In the genomic region with DNA sequence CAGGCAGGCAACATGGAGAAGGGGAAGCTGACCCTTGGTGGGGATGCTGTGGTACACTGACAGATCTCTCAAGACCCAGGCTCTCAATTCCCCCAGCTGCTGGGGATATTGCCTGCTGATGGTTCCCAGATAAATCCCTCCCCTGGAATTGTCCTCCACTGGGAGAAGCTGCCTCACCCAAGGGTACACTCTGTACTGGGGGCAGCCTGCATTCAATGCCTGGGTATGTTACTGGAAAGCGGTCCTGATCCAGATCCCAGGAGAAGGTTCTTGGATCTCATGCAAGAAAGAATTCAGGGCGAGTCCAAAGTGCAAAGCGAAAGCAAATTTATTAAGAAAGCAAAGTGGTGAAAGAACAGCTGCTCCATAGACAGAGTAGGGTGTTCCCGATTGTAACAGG, we compare ENCODE assay signal across 16 cellular contexts.
DNase-seq lines count a peak whose midpoint lies in the region; ATAC-seq and TF ChIP-seq lines count a peak whose summit lies in the region.
"Had no signal": no experiment of that assay in that cellular context is flagged by ENCODE, and none has a peak within 500 bp of the region (broad histone marks: within the 10 kb centered on the region; RNA-seq: fewer than 3 reads in every experiment).

No MANE protein-coding gene starts in this region.

- no peak overlapping the region for H2AFZ ChIP-seq in smooth muscle cell (ENCODE audit: low read depth)

- H3K9ac ChIP-seq in adipocyte (ENCODE audit: low read length), result no peak overlapping the region
- H3K9ac ChIP-seq in smooth muscle cell (ENCODE audit: low read depth), result no peak overlapping the region
- H3K9ac ChIP-seq: BLaER1 had no signal

- H3K36me3 ChIP-seq in heart left ventricle (no peaks in the 10 kb centered on the region), adipocyte (ENCODE audit: control insufficient read depth, insufficient read depth, low read length, severe bottlenecking) (no peaks in the 10 kb centered on the region), smooth muscle cell (ENCODE audit: low read depth) (no peaks in the 10 kb centered on the region)
- H3K36me3 ChIP-seq: BLaER1 had no signal

- H3K27ac ChIP-seq in heart left ventricle, result peak overlapping the region in 3 of 12 donors; percentile 14 to 51 (median 41)
- no peak overlapping the region for H3K27ac ChIP-seq in smooth muscle cell (ENCODE audit: low read depth)
- H3K27ac ChIP-seq: 22Rv1, A549, BLaER1, HL-60 had no signal

- no peak for TF ChIP-seq CTCF in heart left ventricle (IDR thresholded peaks at IDR 0.05)
- no peak for TF ChIP-seq CTCF in smooth muscle cell (IDR thresholded peaks at IDR 0.05; ENCODE audit: borderline replicate concordance, insufficient read depth, poor library complexity, severe bottlenecking)

- no peaks in the 10 kb centered on the region for H4K20me1 ChIP-seq in smooth muscle cell (ENCODE audit: low read depth)
- H4K20me1 ChIP-seq: BLaER1 had no signal

- 44 to 81% (median 52%) methylated on average over 4 of the region's 4 CpGs for WGBS in heart left ventricle, 4 donors
- 97% methylated on average over 4 of the region's 4 CpGs for WGBS in smooth muscle cell (ENCODE audit: low lambda C conversion rate)

- H3K27me3 ChIP-seq in heart left ventricle (no peaks in the 10 kb centered on the region), adipocyte (replicated peaks; ENCODE audit: control insufficient read depth, insufficient read depth, low read length) (peaks cover 28% of the 10 kb centered on the region), smooth muscle cell (ENCODE audit: low read depth) (no peaks in the 10 kb centered on the region)
- H3K27me3 ChIP-seq: BLaER1 had no signal

- H3K4me3 ChIP-seq in heart left ventricle, result peak overlapping the region in 1 of 12 donors; percentile 7
- peak overlapping the region; percentile 55 for H3K4me3 ChIP-seq in adipocyte (ENCODE audit: low read length)
- no peak overlapping the region for H3K4me3 ChIP-seq in smooth muscle cell
- H3K4me3 ChIP-seq: A549, BLaER1 had no signal

- no peak for DNase-seq in heart left ventricle
- no peak for DNase-seq in Right ventricle myocardium superior
- DNase-seq in adipocyte (ENCODE audit: low read depth), result no peak
- DNase-seq in sciatic nerve (ENCODE audit: low spot score), result no peak
- DNase-seq in smooth muscle cell (lab: John Stamatoyannopoulos, UW; ENCODE audit: unreplicated experiment), result no peak
- DNase-seq in NOMO-1 treated with DMSO at 0.1 percent for 48 hours (lab: John Stamatoyannopoulos, UW; ENCODE audit: unreplicated experiment), result no peak
- DNase-seq: AML-193; CD4-positive, alpha-beta memory T cell; DMS79 treated with DMSO at 0.1 percent for 48 hours; GF-D8; H9 had no signal

- H3K79me2 ChIP-seq in smooth muscle cell (ENCODE audit: low read depth), result no peaks in the 10 kb centered on the region

- ATAC-seq in heart left ventricle (peak; percentile 28 to 70 (median 50)), Right ventricle myocardium superior (ENCODE audit: poor library complexity) (no peak), sciatic nerve (peak; percentile 64), GM18907 (IDR thresholded peaks at IDR 0.05; ENCODE audit: unreplicated experiment) (no peak)
- ATAC-seq: A549 had no signal

- TF ChIP-seq POLR2A in heart left ventricle (IDR thresholded peaks at IDR 0.05), result no peak

- H3F3A ChIP-seq in smooth muscle cell (ENCODE audit: low read depth), result no peaks in the 10 kb centered on the region

- H3K9me3 ChIP-seq in heart left ventricle (no peaks in the 10 kb centered on the region), adipocyte (ENCODE audit: control insufficient read depth, low read length) (no peaks in the 10 kb centered on the region), smooth muscle cell (replicated peaks; ENCODE audit: low read depth) (no peaks in the 10 kb centered on the region)
- H3K9me3 ChIP-seq: A549, BLaER1 had no signal

- intact Hi-C loops in heart left ventricle (cut with DNase I) (no loop called here), Right ventricle myocardium superior (cut with DNase I) (no loop called here), sciatic nerve (cut with DNase I) (no loop called here)

- H3K4me2 ChIP-seq in smooth muscle cell, result no peak overlapping the region
- H3K4me2 ChIP-seq: A549, BLaER1 had no signal

- H3K4me1 ChIP-seq in heart left ventricle (peaks cover 0 to 13% (median 0%) of the 10 kb centered on the region in 12 donors), adipocyte (ENCODE audit: control insufficient read depth, insufficient read depth, low read length) (no peaks in the 10 kb centered on the region), smooth muscle cell (ENCODE audit: low read depth) (no peaks in the 10 kb centered on the region)
- H3K4me1 ChIP-seq: A549, BLaER1 had no signal

Comparison
In these comparisons a context has a peak if more than half of its experiments do, and no peak if none do; other contexts are left out.
1. ATAC-seq: peak in heart left ventricle (4 of 4) and sciatic nerve (single experiment); none in Right ventricle myocardium superior (single experiment) and GM18907 (single experiment).